1 cellular context compared by ENCODE assay signal in the genomic region with DNA sequence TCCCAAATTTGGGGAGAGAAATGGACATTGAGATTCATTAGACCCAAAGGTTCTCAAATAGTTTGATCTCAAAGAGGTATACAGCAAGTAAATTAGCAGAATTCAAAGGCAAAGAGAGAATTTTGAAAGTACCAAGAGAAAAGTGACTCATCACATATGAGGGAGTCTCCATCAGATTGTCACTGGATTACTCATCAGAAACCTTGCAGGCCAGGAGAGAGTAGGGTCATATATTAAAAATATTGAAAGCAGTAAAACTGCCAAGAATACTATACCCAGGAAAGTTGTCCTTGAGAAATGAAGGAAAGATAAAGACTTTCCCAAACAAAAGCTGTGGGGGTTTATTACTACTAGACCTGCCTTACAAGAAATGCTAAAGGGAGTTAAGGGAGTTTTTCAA.
TF ChIP-seq lines count a peak whose summit lies in the region.

No MANE protein-coding gene starts in this region.

TF ChIP-seq in K562, 482 proteins besides CTCF, POLR2A, EP300 and RAD21 (continued from another document):
- TF ChIP-seq, protein P1, sequence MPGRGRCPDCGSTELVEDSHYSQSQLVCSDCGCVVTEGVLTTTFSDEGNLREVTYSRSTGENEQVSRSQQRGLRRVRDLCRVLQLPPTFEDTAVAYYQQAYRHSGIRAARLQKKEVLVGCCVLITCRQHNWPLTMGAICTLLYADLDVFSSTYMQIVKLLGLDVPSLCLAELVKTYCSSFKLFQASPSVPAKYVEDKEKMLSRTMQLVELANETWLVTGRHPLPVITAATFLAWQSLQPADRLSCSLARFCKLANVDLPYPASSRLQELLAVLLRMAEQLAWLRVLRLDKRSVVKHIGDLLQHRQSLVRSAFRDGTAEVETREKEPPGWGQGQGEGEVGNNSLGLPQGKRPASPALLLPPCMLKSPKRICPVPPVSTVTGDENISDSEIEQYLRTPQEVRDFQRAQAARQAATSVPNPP (IDR thresholded peaks at IDR 0.05; ENCODE audit: borderline replicate concordance, insufficient read depth, insufficient read length): no peak
- TF ChIP-seq JUNB (CRISPR knock-in tag; conservative IDR thresholded peaks at IDR 0.05) (0 out of 2 replicates have a peak, but pooled peaks have one; percentile 51), BRF1 (IDR thresholded peaks at IDR 0.05; ENCODE audit: borderline replicate concordance, extremely low read depth, insufficient read length) (no peak), CBX2 (IDR thresholded peaks at IDR 0.05; ENCODE audit: insufficient read depth, low read length, poor library complexity, severe bottlenecking) (no peak), BACH1 (tag; IDR thresholded peaks at IDR 0.05) (0 out of 2 replicates have a peak, but pooled peaks have one; percentile 46), MEIS2 (IDR thresholded peaks at IDR 0.05; ENCODE audit: partially characterized antibody) (peak; percentile 26)
TF ChIP-seq in K562: peak in this region for 10.
